8 cellular contexts compared by ENCODE assay signal in genomic region chr13:30720470-30720869, GRCh38. TPM values are rescaled to one million over a fixed set of nuclear protein-coding genes. Genes with fewer than 3 reads are reported as not detected.
DNase-seq lines count a peak whose midpoint lies in the region; ATAC-seq, FAIRE-seq and TF ChIP-seq lines count a peak whose summit lies in the region.
"Had no signal": no experiment of that assay in that cellular context is flagged by ENCODE, and none has a peak within 500 bp of the region (broad histone marks: within the 10 kb centered on the region; RNA-seq: fewer than 3 reads in every experiment).

No MANE protein-coding gene starts in this region.

- H3K27ac ChIP-seq in RWPE2 (ENCODE audit: poor library complexity, severe bottlenecking): peak overlapping the region; percentile 83

- H3K4me3 Mint-ChIP-seq in stimulated activated naive B cell treated with anti-CD40 and anti-IgM and Interleukin-4, amounts not matched to agents 10 μg/mL and 1 μg/mL and 100 μg/mL, for 72 hours: peak overlapping the region; percentile 40 to 42

- H3K36me3 ChIP-seq in RWPE2 (ENCODE audit: low read depth): no peaks in the 10 kb centered on the region

- H3K36me3 Mint-ChIP-seq in stimulated activated naive B cell treated with anti-CD40 and anti-IgM and Interleukin-4, amounts not matched to agents 10 μg/mL and 1 μg/mL and 100 μg/mL, for 72 hours: no peaks in the 10 kb centered on the region

- H3K27me3 ChIP-seq in RWPE2 (ENCODE audit: insufficient read depth, poor library complexity, severe bottlenecking): no peaks in the 10 kb centered on the region

- H3K4me3 ChIP-seq in RWPE2 (ENCODE audit: severe bottlenecking): no peak overlapping the region

- no peak overlapping the region for H3K27ac Mint-ChIP-seq in stimulated activated naive B cell treated with anti-CD40 and anti-IgM and Interleukin-4, amounts not matched to agents 10 μg/mL and 1 μg/mL and 100 μg/mL, for 72 hours

- H3K27me3 Mint-ChIP-seq in stimulated activated naive B cell treated with anti-CD40 and anti-IgM and Interleukin-4, amounts not matched to agents 10 μg/mL and 1 μg/mL and 100 μg/mL, for 72 hours: no peaks in the 10 kb centered on the region

- H3K4me1 Mint-ChIP-seq in stimulated activated naive B cell treated with anti-CD40 and anti-IgM and Interleukin-4, amounts not matched to agents 10 μg/mL and 1 μg/mL and 100 μg/mL, for 72 hours: peaks cover 40 to 65% of the 10 kb centered on the region in 2 donors

- FAIRE-seq in GM19239 (lab: Jason Lieb, UNC): peak; percentile 73

- H3K9me3 Mint-ChIP-seq in stimulated activated naive B cell treated with anti-CD40 and anti-IgM and Interleukin-4, amounts not matched to agents 10 μg/mL and 1 μg/mL and 100 μg/mL, for 72 hours: peaks cover 0 to 3% of the 10 kb centered on the region in 2 donors

- H3K4me1 ChIP-seq in RWPE2 (ENCODE audit: insufficient read depth, poor library complexity, severe bottlenecking): peaks cover 24% of the 10 kb centered on the region

- ATAC-seq in HG03039 (IDR thresholded peaks at IDR 0.05; ENCODE audit: unreplicated experiment) (peak; percentile 62), RWPE2 (ENCODE audit: low read depth) (no peak), GM21825 (IDR thresholded peaks at IDR 0.05; ENCODE audit: unreplicated experiment) (no peak)
- peak; percentile 86 to 92 for ATAC-seq in stimulated activated naive B cell treated with anti-CD40 and anti-IgM and Interleukin-4, amounts not matched to agents 10 μg/mL and 1 μg/mL and 100 μg/mL, for 72 hours (replicated peaks)

- no peaks in the 10 kb centered on the region for H3K9me3 ChIP-seq in RWPE2 (ENCODE audit: severe bottlenecking)

- no peak for DNase-seq in GM19239 (ENCODE audit: insufficient read length, low spot score)
- no peak for DNase-seq in RWPE2 (ENCODE audit: low spot score)
- DNase-seq in stimulated activated naive B cell treated with anti-CD40 and anti-IgM and Interleukin-4, amounts not matched to agents 10 μg/mL and 1 μg/mL and 100 μg/mL, for 72 hours: no peak
- no peak for DNase-seq in SK-N-DZ (ENCODE audit: low spot score)
- DNase-seq in stimulated activated CD4-positive, alpha-beta T cell treated with anti-CD3 and anti-CD28 coated beads, Interleukin-2, amount 100 ng/mL, for 48 hours: no peak
- DNase-seq: NCI-H446 treated with DMSO at 0.1 percent for 48 hours had no signal

- TF ChIP-seq CTCF in RWPE2 (IDR thresholded peaks at IDR 0.05; ENCODE audit: poor library complexity, severe bottlenecking): no peak

RNA-seq across cellular contexts. Expression of gene ALOX5AP, which starts 14.9 kb away (rescaled TPM):
- not detected in 2 replicates for polyA plus RNA-seq in SK-N-DZ (2014; cell fraction: cytosol; rRNA removed)
- polyA plus RNA-seq in SK-N-DZ (2014; cell fraction: nucleus; rRNA removed): not detected in 2 replicates

Comparison
In these comparisons a context has a peak if more than half of its experiments do, and no peak if none do; other contexts are left out.
1. ATAC-seq: peak in HG03039 (single experiment) and stimulated activated naive B cell treated with anti-CD40 and anti-IgM and Interleukin-4, amounts not matched to agents 10 μg/mL and 1 μg/mL and 100 μg/mL, for 72 hours (2 of 2); none in RWPE2 (single experiment) and GM21825 (single experiment).